19 cellular contexts compared by ENCODE assay signal in genomic region chr15:66456211-66456610, GRCh38. TPM values are rescaled to one million over a fixed set of nuclear protein-coding genes. Genes with fewer than 3 reads are reported as not detected.
A peak's percentile ranks its signal among the peaks of the same experiment; 100 is the strongest.
DNase-seq lines count a peak whose midpoint lies in the region; ATAC-seq and TF ChIP-seq lines count a peak whose summit lies in the region.
"Had no signal": no experiment of that assay in that cellular context is flagged by ENCODE, and none has a peak within 500 bp of the region (broad histone marks: within the 10 kb centered on the region; RNA-seq: fewer than 3 reads in every experiment).

No MANE protein-coding gene starts in this region.

- no peak overlapping the region for H3K27ac ChIP-seq in CD8-positive, alpha-beta memory T cell (ENCODE audit: low read depth, low read length)
- H3K27ac ChIP-seq in SU-DHL-6 (ENCODE audit: low read depth, low read length), result peak overlapping the region; percentile 51
- H3K27ac ChIP-seq in epithelial cell of prostate, result peak overlapping the region; percentile 7
- H3K27ac ChIP-seq: colonic mucosa, spleen had no signal

- H3K9me3 ChIP-seq in CD8-positive, alpha-beta memory T cell (ENCODE audit: low read length), result no peaks in the 10 kb centered on the region
- H3K9me3 ChIP-seq in SU-DHL-6 (ENCODE audit: insufficient read depth, low read length), result no peaks in the 10 kb centered on the region
- H3K9me3 ChIP-seq: colonic mucosa, spleen had no signal

- peaks cover 0 to 47% (median 0%) of the 10 kb centered on the region in 3 donors for H3K36me3 Mint-ChIP-seq in CD8-positive, alpha-beta memory T cell

- no peaks in the 10 kb centered on the region for H4K20me1 ChIP-seq in SU-DHL-6 (ENCODE audit: low read depth, low read length)

- DNase-seq in CD8-positive, alpha-beta memory T cell, result no peak
- peak; percentile 53 for DNase-seq in EL
- DNase-seq in epithelial cell of prostate (ENCODE audit: low read depth, low spot score), result no peak
- DNase-seq in Right ventricle myocardium inferior (ENCODE audit: missing footprints), result no peak
- no peak for DNase-seq in SK-N-DZ (ENCODE audit: low spot score)
- DNase-seq in NOMO-1 (lab: John Stamatoyannopoulos, UW; ENCODE audit: unreplicated experiment in 2 of 2), result no peak
- DNase-seq: activated B cell treated with CpG ODN at 0.5 μM for 24 hours; activated CD8-positive, alpha-beta memory T cell treated with anti-CD3 and anti-CD28 coated beads, Interleukin-2, amount 50 U/mL, for 4 hours; activated naive CD4-positive, alpha-beta T cell treated with anti-CD3 and anti-CD28 coated beads for 36 hours; colonic mucosa; COR-L47; foreskin melanocyte; Kasumi-1; kidney; NCI-H1417; NCI-H69; nucleus accumbens; spleen had no signal

- H3K4me1 ChIP-seq in CD8-positive, alpha-beta memory T cell (ENCODE audit: insufficient read depth, low read length), result peaks cover 7% of the 10 kb centered on the region
- H3K4me1 ChIP-seq: colonic mucosa, spleen had no signal

- no peak for ATAC-seq in Right ventricle myocardium inferior

- no peak overlapping the region for H3K4me3 Mint-ChIP-seq in CD8-positive, alpha-beta memory T cell
- H3K4me3 Mint-ChIP-seq: activated B cell treated with CpG ODN at 0.5 μM for 24 hours; activated naive CD4-positive, alpha-beta T cell treated with anti-CD3 and anti-CD28 coated beads for 36 hours had no signal

- peaks cover 6% of the 10 kb centered on the region; the same call in 1 of the 2 replicates for H3F3A ChIP-seq in SU-DHL-6 (ENCODE audit: insufficient read depth)

- no peaks in the 10 kb centered on the region for H3K79me2 ChIP-seq in SU-DHL-6 (ENCODE audit: insufficient read depth, low read length)

- H3K36me3 ChIP-seq in CD8-positive, alpha-beta memory T cell (ENCODE audit: insufficient read depth, low read length), result no peaks in the 10 kb centered on the region
- no peaks in the 10 kb centered on the region for H3K36me3 ChIP-seq in SU-DHL-6 (ENCODE audit: low read length)
- H3K36me3 ChIP-seq: colonic mucosa had no signal

- H3K9me3 Mint-ChIP-seq in CD8-positive, alpha-beta memory T cell, result no peaks in the 10 kb centered on the region
- H3K9me3 Mint-ChIP-seq: activated B cell treated with CpG ODN at 0.5 μM for 24 hours; activated naive CD4-positive, alpha-beta T cell treated with anti-CD3 and anti-CD28 coated beads for 36 hours had no signal

- no peak overlapping the region for H3K4me3 ChIP-seq in CD8-positive, alpha-beta memory T cell (ENCODE audit: low read length)
- no peak overlapping the region for H3K4me3 ChIP-seq in SU-DHL-6 (ENCODE audit: insufficient read depth, low read length, poor library complexity, severe bottlenecking)
- H3K4me3 ChIP-seq: colonic mucosa, spleen had no signal

- peaks cover 10 to 17% (median 11%) of the 10 kb centered on the region in 3 donors for H3K4me1 Mint-ChIP-seq in CD8-positive, alpha-beta memory T cell

- no peaks in the 10 kb centered on the region for H3K27me3 Mint-ChIP-seq in CD8-positive, alpha-beta memory T cell
- H3K27me3 Mint-ChIP-seq: activated B cell treated with CpG ODN at 0.5 μM for 24 hours had no signal

- CTCF ChIA-PET in CD8-positive, alpha-beta memory T cell (lab: Charles Lee), result no interaction called here

- no peak overlapping the region for H2AFZ ChIP-seq in SU-DHL-6 (ENCODE audit: low read depth, low read length, severe bottlenecking)

- H3K27ac Mint-ChIP-seq in CD8-positive, alpha-beta memory T cell, result peak overlapping the region in 5 of 8 donors; percentile 16 to 88 (median 49)
- H3K27ac Mint-ChIP-seq: activated B cell treated with CpG ODN at 0.5 μM for 24 hours; activated naive CD4-positive, alpha-beta T cell treated with anti-CD3 and anti-CD28 coated beads for 36 hours had no signal

- no peak for TF ChIP-seq CTCF in SU-DHL-6 (IDR thresholded peaks at IDR 0.05; ENCODE audit: insufficient read depth, low read length, poor library complexity, severe bottlenecking)

- POLR2A ChIA-PET in CD8-positive, alpha-beta memory T cell (lab: Charles Lee), result no interaction called here

- H3K4me2 ChIP-seq in SU-DHL-6 (ENCODE audit: low read depth, low read length, poor library complexity, severe bottlenecking), result peak overlapping the region; percentile 26

- no peak overlapping the region for H3K9ac ChIP-seq in SU-DHL-6 (ENCODE audit: low read length)

- intact Hi-C loops in Right ventricle myocardium inferior (cut with DNase I), result no loop called here

- H3K27me3 ChIP-seq in CD8-positive, alpha-beta memory T cell (ENCODE audit: insufficient read depth, low read length, poor library complexity, severe bottlenecking), result no peaks in the 10 kb centered on the region
- no peaks in the 10 kb centered on the region for H3K27me3 ChIP-seq in SU-DHL-6 (ENCODE audit: low read length)
- H3K27me3 ChIP-seq: colonic mucosa, spleen had no signal

- H3K9me2 ChIP-seq in SU-DHL-6 (replicated peaks; ENCODE audit: insufficient read depth, low read length), result no peaks in the 10 kb centered on the region

RNA-seq across cellular contexts. Expression of gene SNAPC5, which starts 41.4 kb away (rescaled TPM):
- 10 to 100 TPM; 46.9 to 55.5 TPM for total RNA-seq in CD8-positive, alpha-beta memory T cell
- 63.6 TPM for polyA plus RNA-seq in CD8-positive, alpha-beta memory T cell
- total RNA-seq in Right ventricle myocardium inferior, result 40.8 TPM
- polyA plus RNA-seq in SK-N-DZ (2014; cell fraction: cytosol; rRNA removed), result 37.7 and 49.3 TPM in 2 replicates
- 21.6 and 29.9 TPM in 2 replicates for polyA plus RNA-seq in SK-N-DZ (2014; cell fraction: nucleus; rRNA removed)

RNA-seq across cellular contexts. Expression of gene RPL4, which starts 48.4 kb away (rescaled TPM):
- total RNA-seq in CD8-positive, alpha-beta memory T cell, result 1,000 to 10,000 TPM; 4,419 to 4,492 TPM
- 1,182 TPM for polyA plus RNA-seq in CD8-positive, alpha-beta memory T cell
- 1,478 TPM for total RNA-seq in Right ventricle myocardium inferior
- polyA plus RNA-seq in SK-N-DZ (2014; cell fraction: cytosol; rRNA removed), result 10,159 and 12,481 TPM in 2 replicates
- 4,750 and 5,158 TPM in 2 replicates for polyA plus RNA-seq in SK-N-DZ (2014; cell fraction: nucleus; rRNA removed)

RNA-seq across cellular contexts. Expression of gene ZWILCH, which starts 48.9 kb away (rescaled TPM):
- total RNA-seq in CD8-positive, alpha-beta memory T cell, result 10 to 100 TPM; 35.8 to 43.8 TPM
- 10.8 TPM for polyA plus RNA-seq in CD8-positive, alpha-beta memory T cell
- total RNA-seq in Right ventricle myocardium inferior, result 2.1 TPM
- 42.7 and 46.0 TPM in 2 replicates for polyA plus RNA-seq in SK-N-DZ (2014; cell fraction: cytosol; rRNA removed)
- 32.1 and 35.2 TPM in 2 replicates for polyA plus RNA-seq in SK-N-DZ (2014; cell fraction: nucleus; rRNA removed)

Comparison
In these comparisons a context has a peak if more than half of its experiments do, and no peak if none do; other contexts are left out.
1. RNA of gene ZWILCH, which starts 48.9 kb away (total RNA-seq): 35.8 to 43.8 TPM in CD8-positive, alpha-beta memory T cell; 2.1 TPM in Right ventricle myocardium inferior (single experiment); every median in the first group is over 10 times any median in the second.